In the genomic region with DNA sequence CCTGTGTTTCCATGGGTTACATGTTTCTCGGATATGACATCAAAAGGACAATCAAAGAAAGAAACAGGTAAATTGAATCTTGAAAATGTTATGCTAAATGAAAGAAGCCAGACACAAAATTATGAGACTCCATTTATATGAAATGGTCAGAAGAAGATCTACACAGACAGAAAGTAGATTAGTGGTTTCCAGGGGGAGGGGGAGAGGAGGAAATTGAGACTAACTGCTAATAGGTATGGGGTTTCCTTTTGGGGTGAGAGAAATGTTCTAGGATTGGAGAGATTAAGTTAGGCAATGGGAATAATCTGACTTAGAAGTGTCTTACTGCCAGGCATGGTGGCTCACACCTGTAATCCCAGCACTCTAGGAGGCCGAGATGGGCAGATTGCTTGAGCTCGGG, we compare ENCODE assay signal across 32 cellular contexts.
"Had no signal": no experiment of that assay in that cellular context is flagged by ENCODE, and none has a peak within 500 bp of the region (broad histone marks: within the 10 kb centered on the region; RNA-seq: fewer than 3 reads in every experiment).

No MANE protein-coding gene starts in this region.

- H3K4me1 Mint-ChIP-seq: endodermal cell, mesothelial cell of epicardium, nephron, neural progenitor cell had no signal

- H3K4me2 ChIP-seq: neural progenitor cell, smooth muscle cell had no signal

- H3K9ac ChIP-seq: neural progenitor cell, parathyroid adenoma had no signal

- H3K79me2 ChIP-seq: parathyroid adenoma had no signal

- H3K4me1 ChIP-seq: gastrocnemius medialis, neural progenitor cell, parathyroid adenoma, right atrium auricular region, suprapubic skin, upper lobe of right lung, uterus had no signal

- H3K27me3 ChIP-seq: gastrocnemius medialis, neural progenitor cell, right atrium auricular region, suprapubic skin, transverse colon, upper lobe of right lung, uterus had no signal

- H3K27ac Mint-ChIP-seq: dendritic cell treated with granulocyte-macrophage colony-stimulating factor and Interleukin-4, amounts not matched to agents 40 ng/mL and 50 ng/mL, for 4 days; endodermal cell; mesothelial cell of epicardium; nephron; neural progenitor cell; progenitor cell of endocrine pancreas; stimulated activated naive CD8-positive, alpha-beta T cell treated with anti-CD3 and anti-CD28 coated beads, Interleukin-15, amount 100 ng/mL, for 72 hours had no signal

- H3K4me3 Mint-ChIP-seq: dendritic cell treated with granulocyte-macrophage colony-stimulating factor and Interleukin-4, amounts not matched to agents 40 ng/mL and 50 ng/mL, for 4 days; endodermal cell; mesothelial cell of epicardium; naive B cell; nephron; stimulated activated naive CD8-positive, alpha-beta T cell treated with anti-CD3 and anti-CD28 coated beads, Interleukin-15, amount 100 ng/mL, for 72 hours had no signal

- H3K27me3 Mint-ChIP-seq: dendritic cell treated with granulocyte-macrophage colony-stimulating factor and Interleukin-4, amounts not matched to agents 40 ng/mL and 50 ng/mL, for 4 days; naive B cell; progenitor cell of endocrine pancreas; stimulated activated naive CD8-positive, alpha-beta T cell treated with anti-CD3 and anti-CD28 coated beads, Interleukin-15, amount 100 ng/mL, for 72 hours had no signal

- H3K9me3 ChIP-seq: gastrocnemius medialis, mucosa of descending colon, right atrium auricular region, suprapubic skin, transverse colon, upper lobe of right lung, uterus had no signal

- DNase-seq: effector CD8-positive, alpha-beta T cell; endodermal cell; foreskin fibroblast; gastrocnemius medialis; head of caudate nucleus; kidney; mesenchymal stem cell; mucosa of descending colon; naive B cell; stimulated activated CD4-positive, alpha-beta T cell treated with anti-CD3 and anti-CD28 coated beads, Interleukin-12 subunit alpha, Interleukin-12 subunit beta, amount 100 ng/mL, for 4 hours; stimulated activated CD4-positive, alpha-beta T cell treated with anti-CD3 and anti-CD28 coated beads, Interleukin-1b, Interleukin-23, amount 100 ng/mL, for 48 hours; stimulated activated CD4-positive, alpha-beta T cell treated with anti-CD3 and anti-CD28 coated beads, Interleukin-4, amount 100 ng/mL, for 1 hour; stimulated activated CD8-positive, alpha-beta memory T cell treated with anti-CD3 and anti-CD28 coated beads, Interleukin-4, amount 100 ng/mL, for 48 hours; stimulated activated naive CD4-positive, alpha-beta T cell; stimulated activated naive CD8-positive, alpha-beta T cell treated with anti-CD3 and anti-CD28 coated beads, Interleukin-15, amount 100 ng/mL, for 72 hours; transverse colon; upper lobe of right lung; uterus had no signal

- H2AFZ ChIP-seq: neural progenitor cell, parathyroid adenoma had no signal

- H3K27ac ChIP-seq: epithelial cell of prostate, gastrocnemius medialis, neural progenitor cell, parathyroid adenoma, right atrium auricular region, suprapubic skin, transverse colon, upper lobe of right lung, uterus had no signal

- H3K4me3 ChIP-seq: gastrocnemius medialis, lung, mucosa of descending colon, neural progenitor cell, right atrium auricular region, smooth muscle cell, suprapubic skin, transverse colon, upper lobe of right lung, uterus had no signal

- ATAC-seq: esophagus mucosa; gastrocnemius medialis; left lobe of liver; mucosa of descending colon; sciatic nerve; stimulated activated naive CD8-positive, alpha-beta T cell treated with anti-CD3 and anti-CD28 coated beads, Interleukin-15, amount 100 ng/mL, for 72 hours; upper lobe of right lung had no signal

- H3K36me3 ChIP-seq: neural progenitor cell, right atrium auricular region, transverse colon, upper lobe of right lung, uterus had no signal
